ENCODE assay signal across 16 cellular contexts in genomic region chr3:87313641-87314040, GRCh38. TPM values are rescaled to one million over a fixed set of nuclear protein-coding genes. Genes with fewer than 3 reads are reported as not detected.
DNase-seq lines count a peak whose midpoint lies in the region; ATAC-seq and TF ChIP-seq lines count a peak whose summit lies in the region.
"Had no signal": no experiment of that assay in that cellular context is flagged by ENCODE, and none has a peak within 500 bp of the region (broad histone marks: within the 10 kb centered on the region; RNA-seq: fewer than 3 reads in every experiment).

No MANE protein-coding gene starts in this region.

- no TSS peak for BruUV-seq in MCF 10A (replicated peaks; lab: Mats Ljungman, UMichigan)
- BruUV-seq in mammary epithelial cell (replicated peaks; lab: Mats Ljungman, UMichigan) = no TSS peak

- H3K4me3 Mint-ChIP-seq in MCF 10A (ENCODE audit: unreplicated experiment) = no peak overlapping the region
- H3K4me3 Mint-ChIP-seq in stimulated activated memory B cell treated with anti-CD40 and anti-IgM and Interleukin-4, amounts not matched to agents 10 μg/mL and 1 μg/mL and 100 μg/mL, for 72 hours = no peak overlapping the region
- H3K4me3 Mint-ChIP-seq: HFFc6 had no signal

- no peaks in the 10 kb centered on the region for H3K79me2 ChIP-seq in mammary epithelial cell (ENCODE audit: insufficient read depth, low read length)

- no peak for TF ChIP-seq CTCF in MCF 10A (IDR thresholded peaks at IDR 0.05; ENCODE audit: unreplicated experiment)
- no peak for TF ChIP-seq CTCF in breast epithelium (IDR thresholded peaks at IDR 0.05)
- TF ChIP-seq CTCF in mammary epithelial cell (conservative IDR thresholded peaks at IDR 0.05 in 1 of 2, IDR thresholded peaks at IDR 0.05 in 1 of 2; ENCODE audit: extremely low read depth in 1 of 2, insufficient read depth in 1 of 2, low read depth in 1 of 2, low read length in 2 of 2) = no peak
- TF ChIP-seq CTCF in heart left ventricle (IDR thresholded peaks at IDR 0.05) = no peak

- H3K27me3 ChIP-seq in breast epithelium (no peaks in the 10 kb centered on the region), mammary epithelial cell (ENCODE audit: insufficient read depth, low read length) (no peaks in the 10 kb centered on the region), heart left ventricle (no peaks in the 10 kb centered on the region)
- H3K27me3 ChIP-seq: BLaER1 treated with 17β-estradiol and CSF1 and Interleukin-3, amounts not matched to agents 10 nM and 100 nM had no signal

- H2AFZ ChIP-seq in mammary epithelial cell (ENCODE audit: low read depth, low read length) = peak overlapping the region; percentile 31

- H3K36me3 ChIP-seq in breast epithelium = no peaks in the 10 kb centered on the region
- H3K36me3 ChIP-seq in mammary epithelial cell (ENCODE audit: insufficient read depth, low read length) = no peaks in the 10 kb centered on the region
- H3K36me3 ChIP-seq in heart left ventricle = no peaks in the 10 kb centered on the region
- H3K36me3 ChIP-seq: BLaER1 treated with 17β-estradiol and CSF1 and Interleukin-3, amounts not matched to agents 10 nM and 100 nM had no signal

- no peaks in the 10 kb centered on the region for H3K27me3 Mint-ChIP-seq in MCF 10A (ENCODE audit: insufficient read depth, unreplicated experiment)
- no peaks in the 10 kb centered on the region for H3K27me3 Mint-ChIP-seq in stimulated activated memory B cell treated with anti-CD40 and anti-IgM and Interleukin-4, amounts not matched to agents 10 μg/mL and 1 μg/mL and 100 μg/mL, for 72 hours

- no peak overlapping the region for H3K9ac ChIP-seq in mammary epithelial cell (ENCODE audit: insufficient read depth, low read length)
- H3K9ac ChIP-seq: BLaER1 treated with 17β-estradiol and CSF1 and Interleukin-3, amounts not matched to agents 10 nM and 100 nM had no signal

- intact Hi-C loops in MCF 10A (cut with micrococcal nuclease) (no loop called here), breast epithelium (cut with DNase I; ENCODE audit: low total_unique reads) (no loop called here), mammary epithelial cell (cut with micrococcal nuclease) (no loop called here), heart left ventricle (cut with DNase I) (no loop called here)

- no peaks in the 10 kb centered on the region for H3K36me3 Mint-ChIP-seq in MCF 10A (ENCODE audit: insufficient read depth, unreplicated experiment)
- H3K36me3 Mint-ChIP-seq in stimulated activated memory B cell treated with anti-CD40 and anti-IgM and Interleukin-4, amounts not matched to agents 10 μg/mL and 1 μg/mL and 100 μg/mL, for 72 hours = no peaks in the 10 kb centered on the region

- H3K27ac ChIP-seq in breast epithelium (no peak overlapping the region), mammary epithelial cell (ENCODE audit: insufficient read depth, low read depth, low read length) (no peak overlapping the region), heart left ventricle (no peak overlapping the region)
- H3K27ac ChIP-seq: 22Rv1; BLaER1 treated with 17β-estradiol and CSF1 and Interleukin-3, amounts not matched to agents 10 nM and 100 nM had no signal

- H3K9me3 Mint-ChIP-seq in MCF 10A (ENCODE audit: unreplicated experiment) = no peaks in the 10 kb centered on the region
- no peaks in the 10 kb centered on the region for H3K9me3 Mint-ChIP-seq in stimulated activated memory B cell treated with anti-CD40 and anti-IgM and Interleukin-4, amounts not matched to agents 10 μg/mL and 1 μg/mL and 100 μg/mL, for 72 hours
- H3K9me3 Mint-ChIP-seq: HFFc6 had no signal

- POLR2A ChIA-PET in MCF 10A (lab: Yijun Ruan, JAX) = no interaction called here

- H3K4me3 ChIP-seq in breast epithelium (no peak overlapping the region), mammary epithelial cell (replicated peaks in 1 of 3; ENCODE audit: insufficient read depth in 1 of 3, low read depth in 2 of 3, low read length in 3 of 3) (no peak overlapping the region), heart left ventricle (no peak overlapping the region)
- H3K4me3 ChIP-seq: BLaER1 treated with 17β-estradiol and CSF1 and Interleukin-3, amounts not matched to agents 10 nM and 100 nM had no signal

- peak; percentile 78 to 80 for ATAC-seq in activated CD4-positive, CD25-positive, alpha-beta regulatory T cell treated with anti-CD3 and anti-CD28 coated beads, Interleukin-2, amount 50 U/mL, for 24 hours
- peak; percentile 34 for ATAC-seq in stimulated activated memory B cell treated with anti-CD40 and anti-IgM and Interleukin-4, amounts not matched to agents 10 μg/mL and 1 μg/mL and 100 μg/mL, for 72 hours
- ATAC-seq in HG03460 (IDR thresholded peaks at IDR 0.05; ENCODE audit: unreplicated experiment) = no peak
- no peak for ATAC-seq in heart left ventricle

- 21% methylated on average over 1 of the region's 1 CpG for WGBS in mammary epithelial cell (ENCODE audit: low coverage, missing lambda C conversion rate)
- WGBS in heart left ventricle, 4 donors = 90 to 97% (median 93%) methylated on average over 1 of the region's 1 CpG

- dilution Hi-C loops in mammary epithelial cell (cut with HindIII; ENCODE audit: low sequenced_read_pairs) = no loop called here

- no peak overlapping the region for H3K4me2 ChIP-seq in mammary epithelial cell (ENCODE audit: insufficient read depth, low read depth, low read length)
- H3K4me2 ChIP-seq: BLaER1 treated with 17β-estradiol and CSF1 and Interleukin-3, amounts not matched to agents 10 nM and 100 nM had no signal

- H3K4me1 ChIP-seq in breast epithelium = no peaks in the 10 kb centered on the region
- H3K4me1 ChIP-seq in mammary epithelial cell (ENCODE audit: insufficient read depth, low read length) = peaks cover 28% of the 10 kb centered on the region
- no peaks in the 10 kb centered on the region for H3K4me1 ChIP-seq in heart left ventricle
- H3K4me1 ChIP-seq: BLaER1 treated with 17β-estradiol and CSF1 and Interleukin-3, amounts not matched to agents 10 nM and 100 nM had no signal

- TF ChIP-seq POLR2A in breast epithelium (IDR thresholded peaks at IDR 0.05) = no peak
- TF ChIP-seq POLR2A in heart left ventricle (IDR thresholded peaks at IDR 0.05) = no peak

- CTCF ChIA-PET in MCF 10A (lab: Yijun Ruan, JAX) (interaction anchor here (1.7 to 3.2 kb wide), 2 partner anchors 16 to 37 kb away, joined by 5 to 12 read pairs; no protein-coding TSS in a partner anchor), mammary epithelial cell (lab: Charles Lee; ENCODE audit: low non-redundant PET) (interaction anchor here (0.6 to 1.4 kb wide), 4 partner anchors 15 to 866 kb away, joined by 3 to 7 read pairs (median 5); no protein-coding TSS in a partner anchor)

- peaks cover 20% of the 10 kb centered on the region for H3K4me1 Mint-ChIP-seq in MCF 10A (ENCODE audit: insufficient read depth, unreplicated experiment)
- no peaks in the 10 kb centered on the region for H3K4me1 Mint-ChIP-seq in stimulated activated memory B cell treated with anti-CD40 and anti-IgM and Interleukin-4, amounts not matched to agents 10 μg/mL and 1 μg/mL and 100 μg/mL, for 72 hours

- DNase-seq in activated CD4-positive, CD25-positive, alpha-beta regulatory T cell treated with anti-CD3 and anti-CD28 coated beads, Interleukin-2, amount 50 U/mL, for 72 hours = no peak
- DNase-seq in MCF 10A (ENCODE audit: unreplicated experiment) (peak; percentile 23), breast epithelium (ENCODE audit: low spot score in 2 of 2) (no peak), mammary epithelial cell (peak; percentile 83), heart left ventricle (no peak)
- DNase-seq: HFFc6, MM.1S, NCI-H1105, NCI-H1694 treated with DMSO at 0.1 percent for 48 hours had no signal

- in situ Hi-C loops in mammary epithelial cell (cut with MboI; ENCODE audit: low sequenced_read_pairs in 2 of 2) = no loop called here

- H3K9me3 ChIP-seq in breast epithelium (no peaks in the 10 kb centered on the region), mammary epithelial cell (replicated peaks; ENCODE audit: insufficient read depth, low read length) (no peaks in the 10 kb centered on the region), heart left ventricle (no peaks in the 10 kb centered on the region)
- H3K9me3 ChIP-seq: BLaER1 treated with 17β-estradiol and CSF1 and Interleukin-3, amounts not matched to agents 10 nM and 100 nM had no signal

- H3K27ac Mint-ChIP-seq in MCF 10A (ENCODE audit: low read depth, unreplicated experiment) = no peak overlapping the region
- H3K27ac Mint-ChIP-seq in stimulated activated memory B cell treated with anti-CD40 and anti-IgM and Interleukin-4, amounts not matched to agents 10 μg/mL and 1 μg/mL and 100 μg/mL, for 72 hours = no peak overlapping the region
- H3K27ac Mint-ChIP-seq: HFFc6 had no signal

- no peaks in the 10 kb centered on the region for H4K20me1 ChIP-seq in mammary epithelial cell (ENCODE audit: insufficient read depth, low read length)
- H4K20me1 ChIP-seq: BLaER1 treated with 17β-estradiol and CSF1 and Interleukin-3, amounts not matched to agents 10 nM and 100 nM had no signal

RNA-seq across cellular contexts. Expression of gene POU1F1, which starts 37.3 kb away (rescaled TPM):
- not detected in 2 replicates for total RNA-seq in MCF 10A (2022)
- total RNA-seq in breast epithelium = not detected
- total RNA-seq in mammary epithelial cell = not detected
- polyA plus RNA-seq in mammary epithelial cell = not detected
- polyA minus RNA-seq in mammary epithelial cell = not detected
- total RNA-seq in heart left ventricle = not detected
- not detected for polyA plus RNA-seq in heart left ventricle
- total RNA-seq: H1, HFFc6, NCI-H460 had no signal
- polyA plus RNA-seq: H1 had no signal

Comparison
In these comparisons a context has a peak if more than half of its experiments do, and no peak if none do; other contexts are left out.
1. DNase-seq: peak in MCF 10A (single experiment) and mammary epithelial cell (single experiment); none in activated CD4-positive, CD25-positive, alpha-beta regulatory T cell treated with anti-CD3 and anti-CD28 coated beads, Interleukin-2, amount 50 U/mL, for 72 hours (single experiment), breast epithelium (0 of 2) and heart left ventricle (0 of 5).
2. ATAC-seq: peak in activated CD4-positive, CD25-positive, alpha-beta regulatory T cell treated with anti-CD3 and anti-CD28 coated beads, Interleukin-2, amount 50 U/mL, for 24 hours (2 of 2) and stimulated activated memory B cell treated with anti-CD40 and anti-IgM and Interleukin-4, amounts not matched to agents 10 μg/mL and 1 μg/mL and 100 μg/mL, for 72 hours (single experiment); none in HG03460 (single experiment) and heart left ventricle (0 of 4).